Comparison of ENCODE assay signal across 15 cellular contexts in genomic region chr4:169484485-169484884, GRCh38.
DNase-seq lines count a peak whose midpoint lies in the region; ATAC-seq and TF ChIP-seq lines count a peak whose summit lies in the region.
"Had no signal": no experiment of that assay in that cellular context is flagged by ENCODE, and none has a peak within 500 bp of the region (broad histone marks: within the 10 kb centered on the region; RNA-seq: fewer than 3 reads in every experiment).

No MANE protein-coding gene starts in this region.

- H3K9me3 ChIP-seq in BE2C = no peaks in the 10 kb centered on the region
- H3K9me3 ChIP-seq: pancreas, SJCRH30 had no signal

- no peak for DNase-seq in BE2C
- peak; percentile 4 to 9 for DNase-seq in Kasumi-1 (lab: John Stamatoyannopoulos, UW)
- peak; percentile 19 to 42 for DNase-seq in cardiac fibroblast (ENCODE audit: low read depth in 2 of 2)
- peak; percentile 10 for DNase-seq in midbrain (lab: John Stamatoyannopoulos, UW)
- no peak for DNase-seq in putamen (ENCODE audit: low spot score)
- no peak for DNase-seq in mucosa of gallbladder (ENCODE audit: low spot score)
- DNase-seq: DMS79; effector CD4-positive, alpha-beta T cell; immature natural killer cell; NK-92 treated with Interleukin-12 subunit alpha and Interleukin-12 subunit beta, amount 100 ng/mL, for 24 hours; pancreas had no signal

- no peaks in the 10 kb centered on the region for H3K4me1 ChIP-seq in BE2C
- H3K4me1 ChIP-seq: BLaER1, SJCRH30 had no signal

- ATAC-seq in GM21576 (IDR thresholded peaks at IDR 0.05; ENCODE audit: unreplicated experiment) (no peak), GM21619 (IDR thresholded peaks at IDR 0.05; ENCODE audit: unreplicated experiment) (no peak)
- ATAC-seq: pancreas had no signal

- H3K27me3 ChIP-seq in BE2C = no peaks in the 10 kb centered on the region
- H3K27me3 ChIP-seq: BLaER1, pancreas, SJCRH30 had no signal

- H3K4me3 ChIP-seq in BE2C (ENCODE audit: low read depth, low read length) = no peak overlapping the region
- no peak overlapping the region for H3K4me3 ChIP-seq in cardiac fibroblast (replicated peaks in 1 of 2; ENCODE audit: low read depth in 2 of 2, low read length in 2 of 2)
- H3K4me3 ChIP-seq: BLaER1, pancreas, SJCRH30 had no signal

- no peaks in the 10 kb centered on the region; the same call in 1 of the 2 replicates for H3K36me3 ChIP-seq in BE2C
- H3K36me3 ChIP-seq: pancreas, SJCRH30 had no signal

- TF ChIP-seq CTCF in BE2C (IDR thresholded peaks at IDR 0.05; ENCODE audit: low read depth, low read length) (peak; percentile 32), cardiac fibroblast (IDR thresholded peaks at IDR 0.05; ENCODE audit: low read depth, low read length) (no peak)

Comparison
In these comparisons a context has a peak if more than half of its experiments do, and no peak if none do; other contexts are left out.
1. DNase-seq: peak in Kasumi-1 (2 of 2), cardiac fibroblast (2 of 2) and midbrain (single experiment); none in BE2C (single experiment), putamen (single experiment) and mucosa of gallbladder (single experiment).